Comparison of ENCODE assay signal across 21 cellular contexts in genomic region chr3:144350125-144350524, GRCh38.
DNase-seq lines count a peak whose midpoint lies in the region; ATAC-seq, FAIRE-seq and TF ChIP-seq lines count a peak whose summit lies in the region.
"Had no signal": no experiment of that assay in that cellular context is flagged by ENCODE, and none has a peak within 500 bp of the region (broad histone marks: within the 10 kb centered on the region; RNA-seq: fewer than 3 reads in every experiment).

No MANE protein-coding gene starts in this region.

- H3K9ac ChIP-seq in endodermal cell (ENCODE audit: extremely low read depth, low read length, poor library complexity, severe bottlenecking), result no peak overlapping the region
- H3K9ac ChIP-seq: GM23248 had no signal

- no peak for ATAC-seq in HG03139 (IDR thresholded peaks at IDR 0.05; ENCODE audit: unreplicated experiment)
- ATAC-seq: K562 had no signal

- H2AFZ ChIP-seq in hepatocyte, result no peak overlapping the region
- H2AFZ ChIP-seq: GM23248 had no signal

- H3K4me1 ChIP-seq in A673 (ENCODE audit: insufficient read depth, low read length, poor library complexity, severe bottlenecking) (no peaks in the 10 kb centered on the region), hepatocyte (ENCODE audit: insufficient read depth) (no peaks in the 10 kb centered on the region), endodermal cell (ENCODE audit: control insufficient read depth, insufficient read depth, low read length) (no peaks in the 10 kb centered on the region)
- H3K4me1 ChIP-seq: BE2C had no signal

- WGBS in hepatocyte (ENCODE audit: low lambda C conversion rate, missing lambda C conversion rate), result 78% methylated on average over 3 of the region's 3 CpGs
- 95% methylated on average over 3 of the region's 3 CpGs; no CpG with 5 or more reads in 1 of the 2 experiments for WGBS in endodermal cell (ENCODE audit: insufficient coverage in 1 of 2, insufficient read length in 1 of 2), 2 experiments

- H3K27me3 ChIP-seq in A673 (replicated peaks; ENCODE audit: insufficient read depth, low read depth, low read length, poor library complexity) (no peaks in the 10 kb centered on the region), hepatocyte (no peaks in the 10 kb centered on the region), endodermal cell (ENCODE audit: control insufficient read depth, insufficient read depth, low read length, poor library complexity, severe bottlenecking) (no peaks in the 10 kb centered on the region)
- H3K27me3 ChIP-seq: BE2C had no signal

- TF ChIP-seq POLR2A in GM12891 (IDR thresholded peaks at IDR 0.05; ENCODE audit: low read depth, low read length), result no peak

- H3K36me3 ChIP-seq in A673 (ENCODE audit: insufficient read depth, low read length, poor library complexity, severe bottlenecking), result no peaks in the 10 kb centered on the region
- H3K36me3 ChIP-seq in hepatocyte (replicated peaks; ENCODE audit: insufficient read depth, low read depth), result no peaks in the 10 kb centered on the region
- no peaks in the 10 kb centered on the region for H3K36me3 ChIP-seq in endodermal cell (ENCODE audit: control insufficient read depth, insufficient read depth, low read length)
- H3K36me3 ChIP-seq: BE2C, HAP-1 had no signal

- no peak overlapping the region for H3K4me3 Mint-ChIP-seq in endodermal cell
- H3K4me3 Mint-ChIP-seq: CD4-positive, CD25-positive, alpha-beta regulatory T cell; CD8-positive, alpha-beta memory T cell had no signal

- no peaks in the 10 kb centered on the region for H3K9me3 Mint-ChIP-seq in endodermal cell

- no peak overlapping the region for H3K4me2 ChIP-seq in hepatocyte

- CTCF ChIA-PET in A673 (lab: Charles Lee), result no interaction called here

- H3K27ac Mint-ChIP-seq in endodermal cell, result no peak overlapping the region
- H3K27ac Mint-ChIP-seq: CD4-positive, CD25-positive, alpha-beta regulatory T cell; CD8-positive, alpha-beta memory T cell had no signal

- no peaks in the 10 kb centered on the region for H3K36me3 Mint-ChIP-seq in endodermal cell (ENCODE audit: low read depth)
- H3K36me3 Mint-ChIP-seq: CD4-positive, CD25-positive, alpha-beta regulatory T cell; CD8-positive, alpha-beta memory T cell had no signal

- no peak overlapping the region for H3K27ac ChIP-seq in A673 (ENCODE audit: low read depth, low read length, poor library complexity, severe bottlenecking)
- H3K27ac ChIP-seq in hepatocyte, result no peak overlapping the region
- no peak overlapping the region for H3K27ac ChIP-seq in endodermal cell (ENCODE audit: low read depth, low read length)
- H3K27ac ChIP-seq: GM23248, HL-60 had no signal

- no peaks in the 10 kb centered on the region for H3K9me2 ChIP-seq in hepatocyte (replicated peaks; ENCODE audit: insufficient read depth)

- H3K4me3 ChIP-seq in A673 (ENCODE audit: low read depth, low read length, poor library complexity, severe bottlenecking), result no peak overlapping the region
- no peak overlapping the region for H3K4me3 ChIP-seq in hepatocyte
- H3K4me3 ChIP-seq in endodermal cell (ENCODE audit: low read length), result no peak overlapping the region
- H3K4me3 ChIP-seq: GM23248, HAP-1, K562 had no signal

- H3K9me3 ChIP-seq in A673 (ENCODE audit: low read depth, low read length, poor library complexity, severe bottlenecking) (no peaks in the 10 kb centered on the region), hepatocyte (ENCODE audit: low read depth) (no peaks in the 10 kb centered on the region), endodermal cell (ENCODE audit: control insufficient read depth, low read length) (no peaks in the 10 kb centered on the region)
- H3K9me3 ChIP-seq: BE2C, HAP-1 had no signal

- no peak for TF ChIP-seq CTCF in A673 (conservative IDR thresholded peaks at IDR 0.05; ENCODE audit: low read depth, low read length)
- TF ChIP-seq CTCF in hepatocyte (IDR thresholded peaks at IDR 0.05; ENCODE audit: poor library complexity), result no peak
- TF ChIP-seq CTCF in endodermal cell (conservative IDR thresholded peaks at IDR 0.05), result no peak

- H3K27me3 Mint-ChIP-seq in endodermal cell (ENCODE audit: insufficient read depth), result no peaks in the 10 kb centered on the region
- H3K27me3 Mint-ChIP-seq: CD4-positive, CD25-positive, alpha-beta regulatory T cell had no signal

- POLR2A ChIA-PET in A673 (lab: Charles Lee; ENCODE audit: low non-redundant PET), result no interaction called here

- peak; percentile 40 for FAIRE-seq in GM12891 (lab: Jason Lieb, UNC)
- FAIRE-seq: K562 had no signal

- intact Hi-C loops in A673 (cut with micrococcal nuclease; ENCODE audit: unreplicated experiment), result no loop called here

- H3K4me1 Mint-ChIP-seq in endodermal cell, result peaks cover 12% of the 10 kb centered on the region
- H3K4me1 Mint-ChIP-seq: CD4-positive, CD25-positive, alpha-beta regulatory T cell had no signal

- peak; percentile 67 for DNase-seq in A673 (ENCODE audit: low spot score)
- no peak for DNase-seq in GM12891 (ENCODE audit: insufficient read length, low spot score)
- DNase-seq in NCI-H69 (lab: John Stamatoyannopoulos, UW), result peak; percentile 17
- DNase-seq in left kidney (ENCODE audit: low read depth, low spot score), result peak; percentile 36
- DNase-seq in T1000 (lab: John Stamatoyannopoulos, UW), result no peak
- DNase-seq in hepatocyte (ENCODE audit: low spot score), result no peak
- DNase-seq in endodermal cell, result no peak
- DNase-seq: ACHN; BE2C; C1 segment of cervical spinal cord; CD4-positive, CD25-positive, alpha-beta regulatory T cell; CD8-positive, alpha-beta memory T cell; COR-L47; DMS79 treated with DMSO at 0.1 percent for 48 hours; GF-D8; GM23248; IMR-90 had no signal

- H4K20me1 ChIP-seq in hepatocyte (ENCODE audit: insufficient read depth, poor library complexity, severe bottlenecking), result no peaks in the 10 kb centered on the region

- no peaks in the 10 kb centered on the region for H3K79me2 ChIP-seq in hepatocyte

- no TSS peak for BruUV-seq in A673 (replicated peaks; lab: Mats Ljungman, UMichigan)

TF ChIP-seq in GM12891, 5 proteins besides CTCF, POLR2A, EP300 and RAD21:
- no peak for TF ChIP-seq TAF1 (IDR thresholded peaks at IDR 0.05; ENCODE audit: low read depth, low read length)
- TF ChIP-seq SPI1 (IDR thresholded peaks at IDR 0.05; ENCODE audit: low read depth, low read length), result no peak
- no peak for TF ChIP-seq POU2F2 (IDR thresholded peaks at IDR 0.05; ENCODE audit: low read depth, low read length)
- TF ChIP-seq POLR2AphosphoS5 (IDR thresholded peaks at IDR 0.05; ENCODE audit: low read depth, low read length), result no peak
- no peak for TF ChIP-seq PAX5 (IDR thresholded peaks at IDR 0.05; ENCODE audit: insufficient read depth, low read length, severe bottlenecking)

Comparison
In these comparisons a context has a peak if more than half of its experiments do, and no peak if none do; other contexts are left out.
1. DNase-seq: peak in A673 (single experiment), NCI-H69 (single experiment) and left kidney (single experiment); none in GM12891 (single experiment), T1000 (single experiment), hepatocyte (single experiment) and endodermal cell (single experiment).